Comparison of ENCODE assay signal across 1 cellular context in the genomic region with DNA sequence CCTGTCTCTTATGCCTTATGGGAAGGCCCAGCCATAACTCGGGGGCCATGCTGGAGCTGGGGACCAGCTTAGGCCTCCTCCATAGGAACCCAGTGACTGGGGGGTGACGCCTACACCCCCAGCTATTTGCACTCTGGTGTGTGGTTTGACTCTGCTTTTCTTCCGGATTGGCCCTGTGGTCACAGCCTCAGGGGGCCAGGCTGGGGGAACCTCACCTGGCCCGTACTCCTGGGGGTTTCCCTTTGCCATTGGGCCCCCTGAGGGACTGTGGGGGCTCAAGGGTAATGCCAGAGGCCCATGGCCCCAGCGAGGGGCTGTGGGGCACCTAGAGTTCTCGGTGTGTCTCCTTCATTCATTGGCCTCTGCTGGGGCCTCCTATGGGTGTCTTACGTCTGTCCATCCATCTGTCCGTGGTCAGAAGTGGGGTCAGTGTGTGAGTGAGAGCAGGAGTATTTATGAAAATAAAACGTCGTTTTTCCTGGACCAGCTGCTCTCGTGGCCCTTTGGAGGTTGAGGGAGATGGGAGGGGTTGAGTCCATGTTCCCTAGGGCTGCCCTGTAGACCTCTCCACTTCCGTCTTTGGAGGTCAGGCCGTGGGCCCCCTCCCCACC.
TF ChIP-seq lines count a peak whose summit lies in the region.

No MANE protein-coding gene starts in this region.

TF ChIP-seq in IMR-90, 13 proteins besides CTCF, POLR2A, EP300 and RAD21 (continued from another document):
- no peak for TF ChIP-seq NFE2L2 (IDR thresholded peaks at IDR 0.05; ENCODE audit: low read depth, low read length)
- no peak for TF ChIP-seq BHLHE40 (IDR thresholded peaks at IDR 0.05; ENCODE audit: low read depth, low read length)
- TF ChIP-seq RFX5 (IDR thresholded peaks at IDR 0.05; ENCODE audit: low read depth, low read length): no peak
- TF ChIP-seq SMC3 (IDR thresholded peaks at IDR 0.05; ENCODE audit: low read depth, low read length): no peak
- TF ChIP-seq, protein P1, sequence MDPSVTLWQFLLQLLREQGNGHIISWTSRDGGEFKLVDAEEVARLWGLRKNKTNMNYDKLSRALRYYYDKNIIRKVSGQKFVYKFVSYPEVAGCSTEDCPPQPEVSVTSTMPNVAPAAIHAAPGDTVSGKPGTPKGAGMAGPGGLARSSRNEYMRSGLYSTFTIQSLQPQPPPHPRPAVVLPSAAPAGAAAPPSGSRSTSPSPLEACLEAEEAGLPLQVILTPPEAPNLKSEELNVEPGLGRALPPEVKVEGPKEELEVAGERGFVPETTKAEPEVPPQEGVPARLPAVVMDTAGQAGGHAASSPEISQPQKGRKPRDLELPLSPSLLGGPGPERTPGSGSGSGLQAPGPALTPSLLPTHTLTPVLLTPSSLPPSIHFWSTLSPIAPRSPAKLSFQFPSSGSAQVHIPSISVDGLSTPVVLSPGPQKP (IDR thresholded peaks at IDR 0.05; ENCODE audit: borderline replicate concordance, low read depth, low read length): no peak
- no peak for TF ChIP-seq CEBPB (IDR thresholded peaks at IDR 0.05; ENCODE audit: low read depth, low read length)
- TF ChIP-seq USF2 (IDR thresholded peaks at IDR 0.05; ENCODE audit: low read depth, low read length): no peak
- no peak for TF ChIP-seq MAFK (IDR thresholded peaks at IDR 0.05; ENCODE audit: low read depth, low read length)
